In the genomic region with DNA sequence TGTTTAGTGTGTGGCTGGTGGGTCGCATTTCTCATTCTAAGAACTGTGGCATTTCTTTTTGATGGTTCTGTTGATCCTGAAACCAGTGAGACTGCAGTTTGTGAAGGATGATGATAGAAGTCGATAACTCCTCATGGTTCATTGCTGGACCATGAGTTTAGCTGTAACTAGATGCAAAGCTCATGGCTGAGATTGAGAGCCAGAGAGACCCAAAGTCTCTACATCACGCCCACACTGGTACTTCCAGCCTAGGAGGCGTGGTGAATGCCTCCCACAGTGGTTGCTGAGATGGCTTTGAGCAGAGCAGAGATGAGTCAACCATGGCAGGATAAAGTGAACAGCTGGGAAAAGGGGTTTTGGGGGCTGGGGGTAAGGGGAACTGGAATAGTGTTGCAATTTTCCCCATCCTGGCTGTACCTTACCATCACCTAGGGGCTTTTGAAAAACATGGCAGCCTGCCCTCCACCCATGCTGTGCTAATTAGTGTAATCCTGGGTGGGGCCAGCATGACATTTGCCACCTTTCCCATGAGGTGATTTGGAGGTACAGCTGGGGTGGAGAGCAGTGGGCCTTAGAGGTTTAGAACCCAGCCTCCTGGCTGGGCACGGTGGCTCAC, we compare ENCODE assay signal across 10 cellular contexts. TPM values are rescaled to one million over a fixed set of nuclear protein-coding genes. Genes with fewer than 3 reads are reported as not detected.
DNase-seq lines count a peak whose midpoint lies in the region; ATAC-seq and TF ChIP-seq lines count a peak whose summit lies in the region.
"Had no signal": no experiment of that assay in that cellular context is flagged by ENCODE, and none has a peak within 500 bp of the region (broad histone marks: within the 10 kb centered on the region; RNA-seq: fewer than 3 reads in every experiment).

No MANE protein-coding gene starts in this region.

- in situ Hi-C loops in GM18951 (cut with MboI; ENCODE audit: low sequenced_read_pairs, unreplicated experiment), result no loop called here

- peaks cover 1% of the 10 kb centered on the region; the same call in 1 of the 2 replicates for H3K27me3 Mint-ChIP-seq in HFFc6 (ENCODE audit: insufficient read depth)

- intact Hi-C loops in sigmoid colon (cut with DNase I), result no loop called here

- TF ChIP-seq POLR2A in GM18951 (IDR thresholded peaks at IDR 0.05; ENCODE audit: extremely low read depth, insufficient read depth, insufficient read length) (peak; percentile 27), sigmoid colon (IDR thresholded peaks at IDR 0.05) (no peak)

- H3K4me1 ChIP-seq in sigmoid colon, result peaks cover 0 to 64% (median 49%) of the 10 kb centered on the region in 4 donors

- 0 out of 2 replicates have a peak, but pooled peaks cover 4% of the 10 kb centered on the region for H3K36me3 Mint-ChIP-seq in HFFc6 (ENCODE audit: low read depth)

- no peak overlapping the region for H3K4me3 Mint-ChIP-seq in HFFc6

- no peak overlapping the region for H3K27ac ChIP-seq in sigmoid colon
- H3K27ac ChIP-seq: thoracic aorta had no signal

- TF ChIP-seq EP300 in sigmoid colon (IDR thresholded peaks at IDR 0.05), result no peak

- H3K9me3 ChIP-seq in sigmoid colon, result no peaks in the 10 kb centered on the region
- H3K9me3 ChIP-seq: mucosa of descending colon, thoracic aorta had no signal

- H3K4me3 ChIP-seq in sigmoid colon, result no peak overlapping the region
- H3K4me3 ChIP-seq: mucosa of descending colon, thoracic aorta had no signal

- ATAC-seq in HG02884 (IDR thresholded peaks at IDR 0.05; ENCODE audit: unreplicated experiment), result peak; percentile 45
- ATAC-seq: mucosa of descending colon had no signal

- no peaks in the 10 kb centered on the region for H3K27me3 ChIP-seq in sigmoid colon

- WGBS in sigmoid colon, 2 donors, result 81 to 92% methylated on average over 5 of the region's 5 CpGs

- H3K9me3 Mint-ChIP-seq in HFFc6, result no peaks in the 10 kb centered on the region

- H3K4me1 Mint-ChIP-seq in HFFc6 (ENCODE audit: low read depth), result peaks cover 24% of the 10 kb centered on the region

- no peaks in the 10 kb centered on the region for H3K36me3 ChIP-seq in sigmoid colon
- H3K36me3 ChIP-seq: thoracic aorta had no signal

- no peak overlapping the region for H3K27ac Mint-ChIP-seq in HFFc6

- peak; percentile 67 for DNase-seq in activated CD4-positive, alpha-beta T cell treated with anti-CD3 and anti-CD28 coated beads, Interleukin-2, amount 50 U/mL, for 4 hours
- DNase-seq in sigmoid colon (peak; percentile 46), NCI-H2107 treated with DMSO at 0.1 percent for 48 hours (lab: John Stamatoyannopoulos, UW; ENCODE audit: unreplicated experiment) (no peak), pons (ENCODE audit: low spot score) (no peak), HFFc6 (no peak), NCI-H2227 treated with DMSO at 0.1 percent for 48 hours (lab: John Stamatoyannopoulos, UW) (no peak)

- TF ChIP-seq CTCF in sigmoid colon (IDR thresholded peaks at IDR 0.05), result no peak
- no peak for TF ChIP-seq CTCF in HFFc6 (IDR thresholded peaks at IDR 0.05)

RNA-seq across cellular contexts. Expression of a gene that starts 24.1 kb away (rescaled TPM):
- 10 to 100 TPM; 30.4 to 49.9 (median 39.9) TPM for total RNA-seq in sigmoid colon
- polyA plus RNA-seq in sigmoid colon, result 10 to 100 TPM in 1 of 3 donors, 1 to 10 TPM in 2; 1.8 to 12.2 (median 2.3) TPM
- total RNA-seq in HFFc6 (2021; fragmentation: NEBNext Ultra II Directional; extraction: Animal tissue kit (Norgen Biotek cat#: 25700)), result 10 to 100 TPM; 15.8 to 19.4 (median 18.2) TPM

Comparison
In these comparisons a context has a peak if more than half of its experiments do, and no peak if none do; other contexts are left out.
1. DNase-seq: peak in activated CD4-positive, alpha-beta T cell treated with anti-CD3 and anti-CD28 coated beads, Interleukin-2, amount 50 U/mL, for 4 hours (2 of 2) and sigmoid colon (single experiment); none in NCI-H2107 treated with DMSO at 0.1 percent for 48 hours (single experiment), pons (single experiment), HFFc6 (single experiment) and NCI-H2227 treated with DMSO at 0.1 percent for 48 hours (single experiment).